ENCODE assay signal across 12 cellular contexts in genomic region chr2:66573866-66574265, GRCh38.
DNase-seq lines count a peak whose midpoint lies in the region; TF ChIP-seq lines count a peak whose summit lies in the region.
"Had no signal": no experiment of that assay in that cellular context is flagged by ENCODE, and none has a peak within 500 bp of the region (broad histone marks: within the 10 kb centered on the region; RNA-seq: fewer than 3 reads in every experiment).

No MANE protein-coding gene starts in this region.

- H3K9me3 Mint-ChIP-seq in H9, result no peaks in the 10 kb centered on the region
- H3K9me3 Mint-ChIP-seq: activated CD4-positive, alpha-beta T cell treated with anti-CD3 and anti-CD28 coated beads, Interleukin-2, amount 10 ng/mL, durations not matched to agents 24 days and 14 days had no signal

- no peaks in the 10 kb centered on the region for H3K79me1 ChIP-seq in H9 (ENCODE audit: insufficient read depth, low read depth, low read length, poor library complexity, severe bottlenecking)

- H4K91ac ChIP-seq in H9 (ENCODE audit: insufficient read length, low read depth, low read length), result no peak overlapping the region

- no peak overlapping the region for H3K23ac ChIP-seq in H9 (ENCODE audit: insufficient read length, low read depth, low read length)

- peaks cover 44 to 50% of the 10 kb centered on the region in 2 experiments for H3K4me1 Mint-ChIP-seq in H9

- no peak overlapping the region for H2BK15ac ChIP-seq in H9 (ENCODE audit: low read depth, low read length)

- H2BK5ac ChIP-seq in H9 (ENCODE audit: insufficient read length, low read length), result no peak overlapping the region

- no peaks in the 10 kb centered on the region for H3K79me2 ChIP-seq in H9 (ENCODE audit: insufficient read depth, low read length)

- H3K27me3 ChIP-seq in H9 (ENCODE audit: insufficient read depth, low read length) (peaks cover 31% of the 10 kb centered on the region), iPS-15b (ENCODE audit: control insufficient read depth, insufficient read depth, low read length) (peaks cover 33% of the 10 kb centered on the region)

- H3K23me2 ChIP-seq in H9 (ENCODE audit: insufficient read length, low read depth, low read length, poor library complexity, severe bottlenecking), result peaks cover 31% of the 10 kb centered on the region

- H3K27ac ChIP-seq in H9 (ENCODE audit: insufficient read length, low read depth, low read length), result no peak overlapping the region

- no peak overlapping the region for H3K4ac ChIP-seq in H9 (ENCODE audit: low read depth, low read length)

- no peak for TF ChIP-seq CTCF in H9 (conservative IDR thresholded peaks at IDR 0.05)

- no CpG with 5 or more reads among the region's 8 CpGs for WGBS in H9 (ENCODE audit: extremely low coverage, insufficient read length, low lambda C conversion rate)

- no peak overlapping the region for H4K5ac ChIP-seq in H9 (ENCODE audit: insufficient read length, low read depth, low read length)

- H3K4me3 ChIP-seq in iPS-15b (ENCODE audit: low read depth, low read length), result peak overlapping the region; percentile 64

- peak overlapping the region; percentile 55 to 82 for H3K4me3 Mint-ChIP-seq in H9
- H3K4me3 Mint-ChIP-seq: activated CD4-positive, alpha-beta T cell treated with anti-CD3 and anti-CD28 coated beads, Interleukin-2, amount 10 ng/mL, durations not matched to agents 24 days and 14 days had no signal

- H2BK120ac ChIP-seq in H9 (ENCODE audit: low read depth, low read length, poor library complexity, severe bottlenecking), result no peak overlapping the region

- peak overlapping the region; percentile 74 for H3K4me2 ChIP-seq in H9 (ENCODE audit: insufficient read depth, insufficient read length, low read length)

- H3K27me3 Mint-ChIP-seq in H9 (ENCODE audit: low read depth), result peaks cover 20% of the 10 kb centered on the region

- no peak overlapping the region for H2AFZ ChIP-seq in H9 (ENCODE audit: low read length)

- H4K20me1 ChIP-seq in H9 (ENCODE audit: control insufficient read depth, insufficient read depth, insufficient read length), result no peaks in the 10 kb centered on the region

- H3K9me3 ChIP-seq in H9 (ENCODE audit: control insufficient read depth, low read depth, low read length) (no peaks in the 10 kb centered on the region), iPS-15b (ENCODE audit: control insufficient read depth, insufficient read depth, low read length) (no peaks in the 10 kb centered on the region)

- H3K4me1 ChIP-seq in H9 (ENCODE audit: insufficient read depth, low read length) (peaks cover 8% of the 10 kb centered on the region; the same call in 1 of the 2 replicates), iPS-15b (ENCODE audit: control insufficient read depth, insufficient read depth, low read length) (peaks cover 13% of the 10 kb centered on the region)

- 0 out of 7 replicates have a peak overlapping the region, but pooled peaks of 1 of the 3 experiments have one; percentile 35 for H3K27ac Mint-ChIP-seq in H9
- H3K27ac Mint-ChIP-seq: activated CD4-positive, alpha-beta T cell treated with anti-CD3 and anti-CD28 coated beads, Interleukin-2, amount 10 ng/mL, durations not matched to agents 24 days and 14 days; activated naive CD8-positive, alpha-beta T cell had no signal

- no peaks in the 10 kb centered on the region for H3K36me3 ChIP-seq in iPS-15b (ENCODE audit: control insufficient read depth, insufficient read depth, low read length)

- H3K56ac ChIP-seq in H9 (ENCODE audit: insufficient read length, low read depth, low read length), result no peak overlapping the region

- DNase-seq in H9 (peak; percentile 62), SHP77 (lab: John Stamatoyannopoulos, UW) (peak; percentile 53 to 72), retina (peak; percentile 74), mesenteric fat pad (ENCODE audit: low spot score) (no peak), DMS 273 (lab: John Stamatoyannopoulos, UW; ENCODE audit: unreplicated experiment) (no peak)
- no peak for DNase-seq in activated T-cell treated with anti-CD3 and anti-CD28 coated beads, Interleukin-2, amount 50 U/mL, for 48 hours
- no peak for DNase-seq in activated CD8-positive, alpha-beta memory T cell treated with anti-CD3 and anti-CD28 coated beads for 24 hours
- DNase-seq: activated CD4-positive, alpha-beta T cell treated with anti-CD3 and anti-CD28 coated beads, Interleukin-2, amount 10 ng/mL, durations not matched to agents 24 days and 14 days; stimulated activated CD4-positive, alpha-beta T cell treated with anti-CD3 and anti-CD28 coated beads, Interleukin-15, amount 100 ng/mL, for 24 hours; stimulated activated naive CD8-positive, alpha-beta T cell treated with anti-CD3 and anti-CD28 coated beads, Interleukin-15, Interleukin-2, amounts not matched to agents 100 U/mL and 50 U/mL, for 24 hours had no signal

- H3K36me3 Mint-ChIP-seq in H9 (ENCODE audit: insufficient read depth in 1 of 3, low read depth in 3 of 3), result no peaks in the 10 kb centered on the region
- H3K36me3 Mint-ChIP-seq: activated naive CD8-positive, alpha-beta T cell had no signal

- no peak overlapping the region for H3K14ac ChIP-seq in H9 (ENCODE audit: insufficient read depth, low read length)

- H2BK12ac ChIP-seq in H9 (ENCODE audit: insufficient read length, low read depth, low read length), result no peak overlapping the region

- H3T11ph ChIP-seq in H9 (ENCODE audit: low read length), result no peak overlapping the region

- H2AK5ac ChIP-seq in H9 (ENCODE audit: insufficient read length, low read length), result no peak overlapping the region

- H2BK20ac ChIP-seq in H9 (ENCODE audit: low read depth, low read length, poor library complexity, severe bottlenecking), result no peak overlapping the region

- H3K18ac ChIP-seq in H9 (ENCODE audit: insufficient read length, low read depth, low read length), result no peak overlapping the region

- H3K9ac ChIP-seq in H9 (ENCODE audit: extremely low read depth, insufficient read length, low read length) (no peak overlapping the region), iPS-15b (ENCODE audit: low read depth, low read length) (no peak overlapping the region)

- H4K8ac ChIP-seq in H9 (replicated peaks; ENCODE audit: insufficient read length, low read depth, low read length), result no peak overlapping the region

Comparison
In these comparisons a context has a peak if more than half of its experiments do, and no peak if none do; other contexts are left out.
1. DNase-seq: peak in H9 (single experiment), SHP77 (2 of 2) and retina (single experiment); none in mesenteric fat pad (single experiment), activated T-cell treated with anti-CD3 and anti-CD28 coated beads, Interleukin-2, amount 50 U/mL, for 48 hours (0 of 2), DMS 273 (single experiment) and activated CD8-positive, alpha-beta memory T cell treated with anti-CD3 and anti-CD28 coated beads for 24 hours (single experiment).